In the genomic region with DNA sequence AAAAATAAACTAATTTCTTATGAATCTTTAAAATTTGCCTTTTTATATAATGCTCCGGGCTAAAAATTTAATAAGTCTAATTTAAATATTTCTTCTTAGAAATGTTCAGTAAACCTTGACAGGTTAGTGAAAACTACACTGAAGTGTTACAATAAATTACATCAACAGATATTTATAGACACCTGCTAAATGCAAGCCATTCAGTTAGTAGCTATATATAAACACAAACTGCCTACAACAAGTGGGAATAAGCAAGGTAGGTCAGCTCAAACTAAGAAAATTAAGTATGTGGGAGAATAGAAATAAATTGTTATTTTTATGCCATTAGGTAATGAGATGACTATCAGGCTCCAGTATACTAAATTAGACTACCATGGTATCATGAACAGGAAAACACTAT, we compare ENCODE assay signal across 30 cellular contexts.
"Had no signal": no experiment of that assay in that cellular context is flagged by ENCODE, and none has a peak within 500 bp of the region (broad histone marks: within the 10 kb centered on the region; RNA-seq: fewer than 3 reads in every experiment).

No MANE protein-coding gene starts in this region.

- DNase-seq: activated CD4-positive, alpha-beta memory T cell treated with anti-CD3 and anti-CD28 coated beads, Interleukin-2, amount 10 ng/mL, durations not matched to agents 7 days and 5 days; activated CD4-positive, alpha-beta T cell treated with anti-CD3 and anti-CD28 coated beads for 1 hour; activated CD4-positive, alpha-beta T cell treated with anti-CD3 and anti-CD28 coated beads for 4 hours; activated CD4-positive, alpha-beta T cell treated with anti-CD3 and anti-CD28 coated beads, Interleukin-2, amount 10 ng/mL, durations not matched to agents 7 days and 5 days; activated CD4-positive, alpha-beta T cell treated with anti-CD3 and anti-CD28 coated beads, Interleukin-2, amount 50 U/mL, for 4 hours; activated effector memory CD4-positive, alpha-beta T cell treated with Interleukin-2 at 50 U/mL for 16 hours; activated gamma-delta T cell treated with Interleukin-2 at 50 U/mL for 16 hours; activated naive CD4-positive, alpha-beta T cell treated with anti-CD3 and anti-CD28 coated beads, Interleukin-2, amount 50 U/mL, for 16 hours; activated naive CD4-positive, alpha-beta T cell treated with Interleukin-2 at 50 U/mL for 16 hours; activated T-cell treated with anti-CD3 and anti-CD28 coated beads, Interleukin-2, amount 50 U/mL, for 4 hours; amniotic stem cell; anterior cingulate cortex; brain microvascular endothelial cell; caudate nucleus; cortex of kidney; dermis blood vessel endothelial cell; effector CD4-positive, alpha-beta T cell; effector memory CD8-positive, alpha-beta T cell; erythroblast; foreskin keratinocyte; head of caudate nucleus; T-helper 2 cell had no signal

- H3K9me3 ChIP-seq: esophagus muscularis mucosa, gastroesophageal sphincter had no signal

- H3K27me3 ChIP-seq: brain microvascular endothelial cell, esophagus muscularis mucosa, foreskin keratinocyte, gastroesophageal sphincter had no signal

- H3K27ac ChIP-seq: brain microvascular endothelial cell, esophagus muscularis mucosa, foreskin keratinocyte, gastroesophageal sphincter, VCaP had no signal

- FAIRE-seq: astrocyte, bronchial epithelial cell, colon had no signal

- H3K36me3 ChIP-seq: brain microvascular endothelial cell had no signal

- H3K4me3 ChIP-seq: esophagus muscularis mucosa, gastroesophageal sphincter had no signal

- H3K4me1 ChIP-seq: gastroesophageal sphincter had no signal

- ATAC-seq: activated T-cell treated with anti-CD3 and anti-CD28 coated beads, Interleukin-2, amount 50 U/mL, for 4 hours; activated T-helper 17 cell treated with anti-CD3 and anti-CD28 coated beads, Interleukin-2, amount 50 U/mL, for 72 hours; effector memory CD8-positive, alpha-beta T cell; foreskin keratinocyte; gastroesophageal sphincter; WTC11 had no signal
